In genomic region chr12:30969606-30970395, GRCh38 we compare ENCODE assay signal across 1 cellular context.
TF ChIP-seq lines count a peak whose summit lies in the region.

No MANE protein-coding gene starts in this region.

TF ChIP-seq in SK-N-SH, 30 proteins besides CTCF, POLR2A, EP300 and RAD21 (continued from another document):
- TF ChIP-seq ZBTB33 (IDR thresholded peaks at IDR 0.05; ENCODE audit: borderline replicate concordance, low read depth) (no peak), IRF3 (IDR thresholded peaks at IDR 0.05; ENCODE audit: low read depth, low read length) (no peak), EZH2phosphoT487 (IDR thresholded peaks at IDR 0.05; ENCODE audit: borderline replicate concordance, low read depth) (no peak), JUND (IDR thresholded peaks at IDR 0.05) (no peak)
